In genomic region chr2:36659872-36660312, GRCh38 we compare ENCODE assay signal across 1 cellular context.
TF ChIP-seq lines count a peak whose summit lies in the region.

No MANE protein-coding gene starts in this region.

TF ChIP-seq in HepG2, 621 proteins besides CTCF, POLR2A, EP300 and RAD21 (continued from another document and continues in another):
- TF ChIP-seq STAT6 (CRISPR knock-in tag; IDR thresholded peaks at IDR 0.05; ENCODE audit: borderline replicate concordance): no peak
- TF ChIP-seq, protein P1, sequence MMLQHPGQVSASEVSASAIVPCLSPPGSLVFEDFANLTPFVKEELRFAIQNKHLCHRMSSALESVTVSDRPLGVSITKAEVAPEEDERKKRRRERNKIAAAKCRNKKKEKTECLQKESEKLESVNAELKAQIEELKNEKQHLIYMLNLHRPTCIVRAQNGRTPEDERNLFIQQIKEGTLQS (CRISPR knock-in tag; IDR thresholded peaks at IDR 0.05): peak; percentile 89
- TF ChIP-seq TEF (CRISPR knock-in tag; IDR thresholded peaks at IDR 0.05): no peak
- no peak for TF ChIP-seq ZZZ3 (CRISPR knock-in tag; IDR thresholded peaks at IDR 0.05; ENCODE audit: borderline replicate concordance)
- no peak for TF ChIP-seq LRRFIP1 (CRISPR knock-in tag; conservative IDR thresholded peaks at IDR 0.05)
- TF ChIP-seq ASH2L (IDR thresholded peaks at IDR 0.05; ENCODE audit: insufficient read length, low read depth, low read length): peak; percentile 76
- no peak for TF ChIP-seq ATF5 (CRISPR knock-in tag; IDR thresholded peaks at IDR 0.05; ENCODE audit: low read depth)
- TF ChIP-seq DR1 (CRISPR knock-in tag; IDR thresholded peaks at IDR 0.05): no peak
- peak; percentile 84 for TF ChIP-seq ELF3 (CRISPR knock-in tag; IDR thresholded peaks at IDR 0.05)
- peak; percentile 69; the same call in 1 of the 2 replicates for TF ChIP-seq HMG20B (CRISPR knock-in tag; conservative IDR thresholded peaks at IDR 0.05)
- TF ChIP-seq FOSL1 (CRISPR knock-in tag; IDR thresholded peaks at IDR 0.05; ENCODE audit: borderline replicate concordance): peak; percentile 70; the same call in 1 of the 2 replicates
- TF ChIP-seq ZNF800 (CRISPR knock-in tag; IDR thresholded peaks at IDR 0.05): no peak
- no peak for TF ChIP-seq BRF2 (CRISPR knock-in tag; IDR thresholded peaks at IDR 0.05)
- TF ChIP-seq HNRNPUL1 (IDR thresholded peaks at IDR 0.05; ENCODE audit: low read depth, low read length): no peak
- TF ChIP-seq, protein P2, sequence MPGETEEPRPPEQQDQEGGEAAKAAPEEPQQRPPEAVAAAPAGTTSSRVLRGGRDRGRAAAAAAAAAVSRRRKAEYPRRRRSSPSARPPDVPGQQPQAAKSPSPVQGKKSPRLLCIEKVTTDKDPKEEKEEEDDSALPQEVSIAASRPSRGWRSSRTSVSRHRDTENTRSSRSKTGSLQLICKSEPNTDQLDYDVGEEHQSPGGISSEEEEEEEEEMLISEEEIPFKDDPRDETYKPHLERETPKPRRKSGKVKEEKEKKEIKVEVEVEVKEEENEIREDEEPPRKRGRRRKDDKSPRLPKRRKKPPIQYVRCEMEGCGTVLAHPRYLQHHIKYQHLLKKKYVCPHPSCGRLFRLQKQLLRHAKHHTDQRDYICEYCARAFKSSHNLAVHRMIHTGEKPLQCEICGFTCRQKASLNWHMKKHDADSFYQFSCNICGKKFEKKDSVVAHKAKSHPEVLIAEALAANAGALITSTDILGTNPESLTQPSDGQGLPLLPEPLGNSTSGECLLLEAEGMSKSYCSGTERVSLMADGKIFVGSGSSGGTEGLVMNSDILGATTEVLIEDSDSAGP (CRISPR knock-in tag; IDR thresholded peaks at IDR 0.05; ENCODE audit: borderline replicate concordance): no peak
- no peak for TF ChIP-seq ZNF660 (CRISPR knock-in tag; IDR thresholded peaks at IDR 0.05; ENCODE audit: borderline replicate concordance, low read depth)
- TF ChIP-seq, protein P3, sequence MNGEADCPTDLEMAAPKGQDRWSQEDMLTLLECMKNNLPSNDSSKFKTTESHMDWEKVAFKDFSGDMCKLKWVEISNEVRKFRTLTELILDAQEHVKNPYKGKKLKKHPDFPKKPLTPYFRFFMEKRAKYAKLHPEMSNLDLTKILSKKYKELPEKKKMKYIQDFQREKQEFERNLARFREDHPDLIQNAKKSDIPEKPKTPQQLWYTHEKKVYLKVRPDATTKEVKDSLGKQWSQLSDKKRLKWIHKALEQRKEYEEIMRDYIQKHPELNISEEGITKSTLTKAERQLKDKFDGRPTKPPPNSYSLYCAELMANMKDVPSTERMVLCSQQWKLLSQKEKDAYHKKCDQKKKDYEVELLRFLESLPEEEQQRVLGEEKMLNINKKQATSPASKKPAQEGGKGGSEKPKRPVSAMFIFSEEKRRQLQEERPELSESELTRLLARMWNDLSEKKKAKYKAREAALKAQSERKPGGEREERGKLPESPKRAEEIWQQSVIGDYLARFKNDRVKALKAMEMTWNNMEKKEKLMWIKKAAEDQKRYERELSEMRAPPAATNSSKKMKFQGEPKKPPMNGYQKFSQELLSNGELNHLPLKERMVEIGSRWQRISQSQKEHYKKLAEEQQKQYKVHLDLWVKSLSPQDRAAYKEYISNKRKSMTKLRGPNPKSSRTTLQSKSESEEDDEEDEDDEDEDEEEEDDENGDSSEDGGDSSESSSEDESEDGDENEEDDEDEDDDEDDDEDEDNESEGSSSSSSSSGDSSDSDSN (CRISPR knock-in tag; IDR thresholded peaks at IDR 0.05): no peak
- TF ChIP-seq FOSL2 (CRISPR knock-in tag; IDR thresholded peaks at IDR 0.05): peak; percentile 98
- no peak for TF ChIP-seq THYN1 (CRISPR knock-in tag; IDR thresholded peaks at IDR 0.05; ENCODE audit: borderline replicate concordance, low read depth)
- TF ChIP-seq MAFG (CRISPR knock-in tag; IDR thresholded peaks at IDR 0.05): no peak
- TF ChIP-seq FOXA3 (CRISPR knock-in tag; IDR thresholded peaks at IDR 0.05): peak; percentile 95
- peak; percentile 56; the same call in 1 of the 2 replicates for TF ChIP-seq TBX2 (CRISPR knock-in tag; IDR thresholded peaks at IDR 0.05; ENCODE audit: borderline replicate concordance)
- TF ChIP-seq ZNF543 (CRISPR knock-in tag; IDR thresholded peaks at IDR 0.05): no peak
- no peak for TF ChIP-seq ZBTB14 (CRISPR knock-in tag; IDR thresholded peaks at IDR 0.05)
- 0 out of 2 replicates have a peak, but pooled peaks have one; percentile 17 for TF ChIP-seq ZBTB7B (CRISPR knock-in tag; IDR thresholded peaks at IDR 0.05)
- no peak for TF ChIP-seq HNRNPH1 (optimal IDR thresholded peaks at IDR 0.05; ENCODE audit: low read depth, low read length)
- no peak for TF ChIP-seq ZNF512 (CRISPR knock-in tag; IDR thresholded peaks at IDR 0.05)
- TF ChIP-seq TRIM24 (CRISPR knock-in tag; IDR thresholded peaks at IDR 0.05): no peak
- TF ChIP-seq CREB1 (IDR thresholded peaks at IDR 0.05): peak; percentile 68
- peak; percentile 65 for TF ChIP-seq CREB1 (CRISPR knock-in tag; IDR thresholded peaks at IDR 0.05)
- no peak for TF ChIP-seq SRSF1 (optimal IDR thresholded peaks at IDR 0.05; ENCODE audit: low read depth, low read length)
- no peak for TF ChIP-seq ZSCAN22 (CRISPR knock-in tag; IDR thresholded peaks at IDR 0.05)
- no peak for TF ChIP-seq ZNF354B (CRISPR knock-in tag; IDR thresholded peaks at IDR 0.05)
- TF ChIP-seq SNRNP70 (IDR thresholded peaks at IDR 0.05; ENCODE audit: low read depth, low read length): no peak
- TF ChIP-seq NFIC (IDR thresholded peaks at IDR 0.05; ENCODE audit: low read length): peak; percentile 83; the same call in 1 of the 2 replicates
- TF ChIP-seq ZNF382 (CRISPR knock-in tag; IDR thresholded peaks at IDR 0.05; ENCODE audit: borderline replicate concordance): no peak
- no peak for TF ChIP-seq ZNF3 (CRISPR knock-in tag; IDR thresholded peaks at IDR 0.05)
- no peak for TF ChIP-seq SRSF9 (IDR thresholded peaks at IDR 0.05; ENCODE audit: borderline replicate concordance, insufficient read depth, low read depth, low read length, poor library complexity, severe bottlenecking)
- peak; percentile 58 for TF ChIP-seq PHF21A (CRISPR knock-in tag; IDR thresholded peaks at IDR 0.05)
- TF ChIP-seq, protein P4, sequence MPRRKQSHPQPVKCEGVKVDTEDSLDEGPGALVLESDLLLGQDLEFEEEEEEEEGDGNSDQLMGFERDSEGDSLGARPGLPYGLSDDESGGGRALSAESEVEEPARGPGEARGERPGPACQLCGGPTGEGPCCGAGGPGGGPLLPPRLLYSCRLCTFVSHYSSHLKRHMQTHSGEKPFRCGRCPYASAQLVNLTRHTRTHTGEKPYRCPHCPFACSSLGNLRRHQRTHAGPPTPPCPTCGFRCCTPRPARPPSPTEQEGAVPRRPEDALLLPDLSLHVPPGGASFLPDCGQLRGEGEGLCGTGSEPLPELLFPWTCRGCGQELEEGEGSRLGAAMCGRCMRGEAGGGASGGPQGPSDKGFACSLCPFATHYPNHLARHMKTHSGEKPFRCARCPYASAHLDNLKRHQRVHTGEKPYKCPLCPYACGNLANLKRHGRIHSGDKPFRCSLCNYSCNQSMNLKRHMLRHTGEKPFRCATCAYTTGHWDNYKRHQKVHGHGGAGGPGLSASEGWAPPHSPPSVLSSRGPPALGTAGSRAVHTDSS (CRISPR knock-in tag; conservative IDR thresholded peaks at IDR 0.05): no peak
- peak; percentile 50; the same call in 1 of the 2 replicates for TF ChIP-seq ETV5 (CRISPR knock-in tag; IDR thresholded peaks at IDR 0.05; ENCODE audit: borderline replicate concordance)
- peak; percentile 94 for TF ChIP-seq SAP130 (CRISPR knock-in tag; IDR thresholded peaks at IDR 0.05; ENCODE audit: low read depth)
